In genomic region chr4:36341936-36342335, GRCh38 we compare ENCODE assay signal across 27 cellular contexts.
"Had no signal": no experiment of that assay in that cellular context is flagged by ENCODE, and none has a peak within 500 bp of the region (broad histone marks: within the 10 kb centered on the region; RNA-seq: fewer than 3 reads in every experiment).

No MANE protein-coding gene starts in this region.

- H3K4me3 Mint-ChIP-seq: stimulated activated memory B cell treated with anti-CD40 and anti-IgM and Interleukin-4, amounts not matched to agents 10 μg/mL and 1 μg/mL and 100 μg/mL, for 72 hours; stimulated activated naive B cell treated with anti-CD40 and anti-IgM and Interleukin-4, amounts not matched to agents 10 μg/mL and 1 μg/mL and 100 μg/mL, for 72 hours; stimulated activated naive CD8-positive, alpha-beta T cell treated with anti-CD3 and anti-CD28 coated beads, Interleukin-15, amount 100 ng/mL, for 72 hours; stimulated activated naive CD8-positive, alpha-beta T cell treated with anti-CD3 and anti-CD28 coated beads, Interleukin-15, Interleukin-2, amounts not matched to agents 100 ng/mL and 50 ng/mL, for 24 hours; type B pancreatic cell had no signal

- H3K36me3 Mint-ChIP-seq: stimulated activated memory B cell treated with anti-CD40 and anti-IgM and Interleukin-4, amounts not matched to agents 10 μg/mL and 1 μg/mL and 100 μg/mL, for 72 hours; stimulated activated naive B cell treated with anti-CD40 and anti-IgM and Interleukin-4, amounts not matched to agents 10 μg/mL and 1 μg/mL and 100 μg/mL, for 72 hours; type B pancreatic cell had no signal

- DNase-seq: stimulated activated CD4-positive, alpha-beta T cell treated with anti-CD3 and anti-CD28 coated beads, Interleukin-2, amount 100 ng/mL, for 48 hours; stimulated activated CD4-positive, alpha-beta T cell treated with anti-CD3 and anti-CD28 coated beads, Interleukin-4, amount 100 ng/mL, for 1 hour; stimulated activated CD4-positive, alpha-beta T cell treated with anti-CD3 and anti-CD28 coated beads, Interleukin-4, amount 100 ng/mL, for 24 hours; stimulated activated CD4-positive, alpha-beta T cell treated with anti-CD3 and anti-CD28 coated beads, Interleukin-4, amount 100 ng/mL, for 4 hours; stimulated activated CD8-positive, alpha-beta memory T cell treated with anti-CD3 and anti-CD28 coated beads, Interleukin-4, amount 100 ng/mL, for 48 hours; stimulated activated naive B cell treated with anti-CD40 and anti-IgM and Interleukin-4, amounts not matched to agents 10 μg/mL and 1 μg/mL and 100 μg/mL, for 72 hours; stimulated activated naive CD4-positive, alpha-beta T cell; stimulated activated naive CD4-positive, alpha-beta T cell treated with Interleukin-2 at 50 U/mL for 16 hours; stimulated activated naive CD8-positive, alpha-beta T cell treated with anti-CD3 and anti-CD28 coated beads, Interleukin-15, amount 100 ng/mL, for 72 hours; stimulated activated naive CD8-positive, alpha-beta T cell treated with anti-CD3 and anti-CD28 coated beads, Interleukin-15, Interleukin-2, amounts not matched to agents 100 U/mL and 50 U/mL, for 24 hours; stomach; substantia nigra; testis; thyroid gland; tibial artery; transverse colon; trophoblast cell; upper lobe of left lung; upper lobe of right lung; uterus had no signal

- H3K27ac Mint-ChIP-seq: stimulated activated memory B cell treated with anti-CD40 and anti-IgM and Interleukin-4, amounts not matched to agents 10 μg/mL and 1 μg/mL and 100 μg/mL, for 72 hours; stimulated activated naive B cell treated with anti-CD40 and anti-IgM and Interleukin-4, amounts not matched to agents 10 μg/mL and 1 μg/mL and 100 μg/mL, for 72 hours; stimulated activated naive CD8-positive, alpha-beta T cell treated with anti-CD3 and anti-CD28 coated beads, Interleukin-15, amount 100 ng/mL, for 72 hours; stimulated activated naive CD8-positive, alpha-beta T cell treated with anti-CD3 and anti-CD28 coated beads, Interleukin-15, Interleukin-2, amounts not matched to agents 100 ng/mL and 50 ng/mL, for 24 hours; type B pancreatic cell had no signal

- H3K4me3 ChIP-seq: stomach, suprapubic skin, testis, thoracic aorta, thyroid gland, tibial artery, tibial nerve, transverse colon, upper lobe of left lung, upper lobe of right lung, uterus, vagina had no signal

- H3K27me3 ChIP-seq: stomach, suprapubic skin, testis, thyroid gland, tibial artery, tibial nerve, transverse colon, upper lobe of left lung, upper lobe of right lung, uterus, vagina had no signal

- H3K4me1 ChIP-seq: stomach, suprapubic skin, testis, tibial artery, tibial nerve, transverse colon, upper lobe of left lung, upper lobe of right lung, uterus, vagina had no signal

- H3K9me3 Mint-ChIP-seq: stimulated activated memory B cell treated with anti-CD40 and anti-IgM and Interleukin-4, amounts not matched to agents 10 μg/mL and 1 μg/mL and 100 μg/mL, for 72 hours; stimulated activated naive B cell treated with anti-CD40 and anti-IgM and Interleukin-4, amounts not matched to agents 10 μg/mL and 1 μg/mL and 100 μg/mL, for 72 hours; stimulated activated naive CD8-positive, alpha-beta T cell treated with anti-CD3 and anti-CD28 coated beads, Interleukin-15, amount 100 ng/mL, for 72 hours; stimulated activated naive CD8-positive, alpha-beta T cell treated with anti-CD3 and anti-CD28 coated beads, Interleukin-15, Interleukin-2, amounts not matched to agents 100 ng/mL and 50 ng/mL, for 24 hours; type B pancreatic cell had no signal

- H3K9me3 ChIP-seq: stomach, suprapubic skin, testis, thoracic aorta, thyroid gland, tibial artery, tibial nerve, transverse colon, upper lobe of left lung, upper lobe of right lung, uterus, vagina had no signal

- H3K27ac ChIP-seq: stomach, suprapubic skin, testis, thoracic aorta, thyroid gland, tibial artery, tibial nerve, transverse colon, upper lobe of left lung, upper lobe of right lung, uterus, vagina had no signal

- H3K36me3 ChIP-seq: stomach, suprapubic skin, thoracic aorta, thyroid gland, tibial artery, tibial nerve, transverse colon, upper lobe of left lung, upper lobe of right lung, uterus, vagina had no signal

- ATAC-seq: stimulated activated memory B cell treated with anti-CD40 and anti-IgM and Interleukin-4, amounts not matched to agents 10 μg/mL and 1 μg/mL and 100 μg/mL, for 72 hours; stimulated activated naive B cell treated with anti-CD40 and anti-IgM and Interleukin-4, amounts not matched to agents 10 μg/mL and 1 μg/mL and 100 μg/mL, for 72 hours; stimulated activated naive CD8-positive, alpha-beta T cell treated with anti-CD3 and anti-CD28 coated beads, Interleukin-15, amount 100 ng/mL, for 72 hours; stimulated activated naive CD8-positive, alpha-beta T cell treated with anti-CD3 and anti-CD28 coated beads, Interleukin-15, Interleukin-2, amounts not matched to agents 100 U/mL and 50 U/mL, for 24 hours; upper lobe of right lung had no signal
